In genomic region chr19:6516659-6517291, GRCh38 we compare ENCODE assay signal across 8 cellular contexts. TPM values are rescaled to one million over a fixed set of nuclear protein-coding genes. Genes with fewer than 3 reads are reported as not detected.
A peak's percentile ranks its signal among the peaks of the same experiment; 100 is the strongest.
DNase-seq lines count a peak whose midpoint lies in the region; ATAC-seq, FAIRE-seq and TF ChIP-seq lines count a peak whose summit lies in the region.

No MANE protein-coding gene starts in this region.

- intact Hi-C loops in esophagus muscularis mucosa (cut with DNase I): loop anchor here (2.0 to 5.0 kb wide), 3 partner anchors 221 to 346 kb away; partner anchors contain the start of genes GPR108 and TRIP10

- no peaks in the 10 kb centered on the region for H3K9me3 ChIP-seq in esophagus muscularis mucosa
- no peaks in the 10 kb centered on the region for H3K9me3 ChIP-seq in muscle layer of duodenum (ENCODE audit: control insufficient read depth in 1 of 2, low read length in 2 of 2)

- peak; percentile 93 to 100 (median 96) for TF ChIP-seq CTCF in esophagus muscularis mucosa (IDR thresholded peaks at IDR 0.05)

- H3K27me3 ChIP-seq in esophagus muscularis mucosa (peaks cover 0 to 11% (median 0%) of the 10 kb centered on the region in 4 donors), muscle layer of duodenum (ENCODE audit: low read depth, low read length) (no peaks in the 10 kb centered on the region)

- TF ChIP-seq POLR2A in esophagus muscularis mucosa (IDR thresholded peaks at IDR 0.05; ENCODE audit: low read depth): no peak

- H3K4me1 Mint-ChIP-seq in activated T-cell treated with anti-CD3 and anti-CD28 coated beads, Interleukin-2, amount 50 U/mL, for 4 hours (ENCODE audit: low read depth): peaks cover 30% of the 10 kb centered on the region

- H3K27me3 Mint-ChIP-seq in activated T-cell treated with anti-CD3 and anti-CD28 coated beads, Interleukin-2, amount 50 U/mL, for 4 hours (ENCODE audit: low read depth): no peaks in the 10 kb centered on the region

- H3K9me3 Mint-ChIP-seq in activated T-cell treated with anti-CD3 and anti-CD28 coated beads, Interleukin-2, amount 50 U/mL, for 4 hours: no peaks in the 10 kb centered on the region

- DNase-seq in AML-193 (lab: John Stamatoyannopoulos, UW) (peak; percentile 64 to 73), GM19239 (ENCODE audit: insufficient read length, low spot score) (no peak), HT1080 (ENCODE audit: low read depth) (peak; percentile 73), esophagus muscularis mucosa (ENCODE audit: extremely low spot score) (peak; percentile 93)
- DNase-seq in activated T-cell treated with anti-CD3 and anti-CD28 coated beads, Interleukin-2, amount 50 U/mL, for 4 hours: peak; percentile 93
- DNase-seq in stimulated activated CD8-positive, alpha-beta memory T cell treated with anti-CD3 and anti-CD28 coated beads, Interleukin-4, amount 100 ng/mL, for 4 hours (ENCODE audit: low read depth in 2 of 2, low spot score in 1 of 2): peak; percentile 75 to 95

- H3K27ac ChIP-seq in esophagus muscularis mucosa (replicated peaks in 1 of 4) (peak overlapping the region; percentile 64 to 79 (median 76)), muscle layer of duodenum (ENCODE audit: low read length) (no peak overlapping the region)

- WGBS in esophagus muscularis mucosa: 2% methylated on average over 21 of the region's 38 CpGs

- peak; percentile 91 to 94 for ATAC-seq in activated T-cell treated with anti-CD3 and anti-CD28 coated beads, Interleukin-2, amount 50 U/mL, for 4 hours

- no peaks in the 10 kb centered on the region for H3K36me3 ChIP-seq in esophagus muscularis mucosa
- H3K36me3 ChIP-seq in muscle layer of duodenum (ENCODE audit: control insufficient read depth in 1 of 2, insufficient read depth in 2 of 2, low read length in 2 of 2): no peaks in the 10 kb centered on the region

- H3K4me3 ChIP-seq in esophagus muscularis mucosa (peak overlapping the region; percentile 67 to 73 (median 69)), muscle layer of duodenum (ENCODE audit: low read depth in 1 of 2, low read length in 2 of 2) (peak overlapping the region; percentile 73 to 78)

- H3K36me3 Mint-ChIP-seq in activated T-cell treated with anti-CD3 and anti-CD28 coated beads, Interleukin-2, amount 50 U/mL, for 4 hours (ENCODE audit: insufficient read depth): no peaks in the 10 kb centered on the region

- peak; percentile 97 for FAIRE-seq in GM19239 (lab: Jason Lieb, UNC)

- H3K4me1 ChIP-seq in esophagus muscularis mucosa: peaks cover 7 to 24% (median 16%) of the 10 kb centered on the region in 4 donors
- H3K4me1 ChIP-seq in muscle layer of duodenum (ENCODE audit: control insufficient read depth in 1 of 2, insufficient read depth in 2 of 2, low read length in 2 of 2): peaks cover 0 to 12% of the 10 kb centered on the region in 2 donors

- TF ChIP-seq EP300 in esophagus muscularis mucosa (IDR thresholded peaks at IDR 0.05): no peak

- H3K4me3 Mint-ChIP-seq in activated T-cell treated with anti-CD3 and anti-CD28 coated beads, Interleukin-2, amount 50 U/mL, for 4 hours: peak overlapping the region; percentile 89

TF ChIP-seq in PFSK-1, 5 proteins besides CTCF, POLR2A, EP300 and RAD21:
- peak; percentile 22; the same call in 1 of the 2 replicates for TF ChIP-seq POLR2AphosphoS5 (IDR thresholded peaks at IDR 0.05; ENCODE audit: low read depth, low read length)
- TF ChIP-seq, protein P1, sequence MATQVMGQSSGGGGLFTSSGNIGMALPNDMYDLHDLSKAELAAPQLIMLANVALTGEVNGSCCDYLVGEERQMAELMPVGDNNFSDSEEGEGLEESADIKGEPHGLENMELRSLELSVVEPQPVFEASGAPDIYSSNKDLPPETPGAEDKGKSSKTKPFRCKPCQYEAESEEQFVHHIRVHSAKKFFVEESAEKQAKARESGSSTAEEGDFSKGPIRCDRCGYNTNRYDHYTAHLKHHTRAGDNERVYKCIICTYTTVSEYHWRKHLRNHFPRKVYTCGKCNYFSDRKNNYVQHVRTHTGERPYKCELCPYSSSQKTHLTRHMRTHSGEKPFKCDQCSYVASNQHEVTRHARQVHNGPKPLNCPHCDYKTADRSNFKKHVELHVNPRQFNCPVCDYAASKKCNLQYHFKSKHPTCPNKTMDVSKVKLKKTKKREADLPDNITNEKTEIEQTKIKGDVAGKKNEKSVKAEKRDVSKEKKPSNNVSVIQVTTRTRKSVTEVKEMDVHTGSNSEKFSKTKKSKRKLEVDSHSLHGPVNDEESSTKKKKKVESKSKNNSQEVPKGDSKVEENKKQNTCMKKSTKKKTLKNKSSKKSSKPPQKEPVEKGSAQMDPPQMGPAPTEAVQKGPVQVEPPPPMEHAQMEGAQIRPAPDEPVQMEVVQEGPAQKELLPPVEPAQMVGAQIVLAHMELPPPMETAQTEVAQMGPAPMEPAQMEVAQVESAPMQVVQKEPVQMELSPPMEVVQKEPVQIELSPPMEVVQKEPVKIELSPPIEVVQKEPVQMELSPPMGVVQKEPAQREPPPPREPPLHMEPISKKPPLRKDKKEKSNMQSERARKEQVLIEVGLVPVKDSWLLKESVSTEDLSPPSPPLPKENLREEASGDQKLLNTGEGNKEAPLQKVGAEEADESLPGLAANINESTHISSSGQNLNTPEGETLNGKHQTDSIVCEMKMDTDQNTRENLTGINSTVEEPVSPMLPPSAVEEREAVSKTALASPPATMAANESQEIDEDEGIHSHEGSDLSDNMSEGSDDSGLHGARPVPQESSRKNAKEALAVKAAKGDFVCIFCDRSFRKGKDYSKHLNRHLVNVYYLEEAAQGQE (IDR thresholded peaks at IDR 0.05; ENCODE audit: insufficient read depth in 1 of 2, low read depth in 2 of 2, low read length in 2 of 2): no peak

RNA-seq across cellular contexts. Expression of gene TNFSF9, which starts 14.1 kb away (rescaled TPM):
- 35.7 and 45.9 TPM in 2 replicates for total RNA-seq in HT1080 (2014; rRNA removed; shearing (Covaris generic))
- 31.7 and 38.3 TPM in 2 replicates for polyA plus RNA-seq in HT1080 (2015; cell fraction: cytosol; rRNA removed)
- 31.9 and 41.7 TPM in 2 replicates for polyA plus RNA-seq in HT1080 (2015; cell fraction: nucleus; rRNA removed)
- polyA plus RNA-seq in PFSK-1 (2012; ENCODE audit: insufficient read length, low read depth): 2.6 TPM
- 1 to 10 TPM; 3.5 to 7.4 (median 3.8) TPM for total RNA-seq in activated T-cell treated with anti-CD3 and anti-CD28 coated beads, Interleukin-2, amount 50 U/mL, for 4 hours
- 1 to 10 TPM in 1 of 4 donors, under 1 TPM in 2, not detected in 1; 0.29 to 2.7 (median 0.45) TPM for total RNA-seq in esophagus muscularis mucosa

RNA-seq across cellular contexts. Expression of gene TUBB4A, which starts 14.7 kb away (rescaled TPM):
- total RNA-seq in HT1080 (2014; rRNA removed; shearing (Covaris generic)): 0.60 and 1.9 TPM in 2 replicates
- 0.62 and 1.9 TPM in 2 replicates for polyA plus RNA-seq in HT1080 (2015; cell fraction: cytosol; rRNA removed)
- 0.31 and 1.5 TPM in 2 replicates for polyA plus RNA-seq in HT1080 (2015; cell fraction: nucleus; rRNA removed)
- polyA plus RNA-seq in PFSK-1 (2012; ENCODE audit: insufficient read length, low read depth): 2.3 TPM
- 1 to 10 TPM; 4.8 to 9.2 (median 7.8) TPM for total RNA-seq in activated T-cell treated with anti-CD3 and anti-CD28 coated beads, Interleukin-2, amount 50 U/mL, for 4 hours
- 1 to 10 TPM; 1.7 to 4.7 (median 3.4) TPM for total RNA-seq in esophagus muscularis mucosa

RNA-seq across cellular contexts. Expression of gene DENND1C, which starts 35.2 kb away (rescaled TPM):
- 0.06 TPM in 1 of 2 replicates, not detected in the other for total RNA-seq in HT1080 (2014; rRNA removed; shearing (Covaris generic))
- polyA plus RNA-seq in HT1080 (2015; cell fraction: cytosol; rRNA removed): 0.11 and 0.70 TPM in 2 replicates
- 0.57 and 1.1 TPM in 2 replicates for polyA plus RNA-seq in HT1080 (2015; cell fraction: nucleus; rRNA removed)
- polyA plus RNA-seq in PFSK-1 (2012; ENCODE audit: insufficient read length, low read depth): not detected
- 10 to 100 TPM; 50.9 to 59.1 (median 55.8) TPM for total RNA-seq in activated T-cell treated with anti-CD3 and anti-CD28 coated beads, Interleukin-2, amount 50 U/mL, for 4 hours
- 1 to 10 TPM in 2 of 4 donors, under 1 TPM in 2; 0.13 to 2.8 (median 1.1) TPM for total RNA-seq in esophagus muscularis mucosa

RNA-seq across cellular contexts. Expression of gene CRB3, which starts 52.7 kb away (rescaled TPM):
- total RNA-seq in HT1080 (2014; rRNA removed; shearing (Covaris generic)): not detected in 2 replicates
- polyA plus RNA-seq in HT1080 (2015; cell fraction: cytosol; rRNA removed): not detected in 2 replicates
- polyA plus RNA-seq in HT1080 (2015; cell fraction: nucleus; rRNA removed): not detected in 2 replicates
- polyA plus RNA-seq in PFSK-1 (2012; ENCODE audit: insufficient read length, low read depth): not detected
- 1 to 10 TPM; 1.6 to 1.8 (median 1.8) TPM for total RNA-seq in activated T-cell treated with anti-CD3 and anti-CD28 coated beads, Interleukin-2, amount 50 U/mL, for 4 hours
- total RNA-seq in esophagus muscularis mucosa: 1 to 10 TPM in 3 of 4 donors, not detected in 1; 1.8 to 2.7 (median 2.4) TPM

RNA-seq across cellular contexts. Expression of gene SLC25A23, which starts 57.2 kb away (rescaled TPM):
- 34.8 and 39.5 TPM in 2 replicates for total RNA-seq in HT1080 (2014; rRNA removed; shearing (Covaris generic))
- polyA plus RNA-seq in HT1080 (2015; cell fraction: cytosol; rRNA removed): 28.1 and 29.7 TPM in 2 replicates
- polyA plus RNA-seq in HT1080 (2015; cell fraction: nucleus; rRNA removed): 8.7 and 15.7 TPM in 2 replicates
- polyA plus RNA-seq in PFSK-1 (2012; ENCODE audit: insufficient read length, low read depth): 46.7 TPM
- 10 to 100 TPM; 10.5 to 12.4 (median 11.9) TPM for total RNA-seq in activated T-cell treated with anti-CD3 and anti-CD28 coated beads, Interleukin-2, amount 50 U/mL, for 4 hours
- total RNA-seq in esophagus muscularis mucosa: 100 to 1,000 TPM; 215 to 412 (median 315) TPM

Comparison
In these comparisons a context has a peak if more than half of its experiments do, and no peak if none do; other contexts are left out.
1. RNA of gene DENND1C, which starts 35.2 kb away (total RNA-seq): 50.9 to 59.1 TPM in activated T-cell treated with anti-CD3 and anti-CD28 coated beads, Interleukin-2, amount 50 U/mL, for 4 hours; 0.13 to 2.8 TPM in esophagus muscularis mucosa and 0.06 TPM in HT1080; every median in the first group is over 10 times any median in the second.